Comparison of ENCODE assay signal across 8 cellular contexts in the genomic region with DNA sequence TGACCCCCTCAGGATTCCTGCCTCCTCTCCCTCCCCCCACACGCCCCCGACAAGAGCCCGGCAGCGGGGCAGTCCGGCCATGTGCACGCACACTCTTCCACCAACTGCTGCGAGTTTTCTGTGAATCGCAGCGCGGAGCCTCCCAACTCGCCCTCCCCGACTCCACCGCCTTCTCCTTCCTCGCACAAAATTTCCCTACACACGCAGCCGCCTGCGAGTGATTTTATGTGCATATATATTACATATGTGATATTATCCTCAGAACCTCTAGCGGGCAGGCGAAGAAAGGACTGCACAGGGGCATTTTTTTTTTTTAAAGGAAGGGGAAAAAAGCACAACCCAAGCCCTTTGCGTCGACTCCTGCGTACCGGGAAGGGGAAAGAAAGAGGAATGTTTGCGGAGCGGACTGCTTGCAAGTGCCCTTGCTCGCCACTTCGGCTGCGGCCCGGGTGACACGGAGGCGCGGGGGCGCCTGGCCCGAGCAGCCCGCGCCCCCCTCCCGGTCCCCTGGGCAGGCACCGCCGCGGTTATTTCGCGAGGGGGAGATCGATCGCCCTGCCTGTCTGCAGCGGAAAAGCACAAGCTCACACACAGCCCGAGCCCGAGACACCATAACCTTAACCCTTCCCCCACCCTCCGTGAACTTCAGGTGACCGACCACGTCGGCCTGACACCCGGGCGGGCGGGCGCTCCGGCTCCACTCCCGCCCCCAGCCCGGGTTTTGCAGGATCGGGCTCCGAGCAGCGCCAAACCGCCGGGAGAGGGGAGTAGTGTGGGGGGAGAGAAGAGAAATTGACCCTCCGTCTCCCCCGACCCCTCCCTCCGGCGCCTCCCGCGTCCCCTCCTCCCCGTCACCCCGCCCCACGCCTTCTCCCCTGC. TPM values are rescaled to one million over a fixed set of nuclear protein-coding genes. Genes with fewer than 3 reads are reported as not detected.
DNase-seq lines count a peak whose midpoint lies in the region; ATAC-seq and TF ChIP-seq lines count a peak whose summit lies in the region.

No MANE protein-coding gene starts in this region.

- H2AFZ ChIP-seq in PC-9, result peak overlapping the region; percentile 80

- H3K27ac Mint-ChIP-seq in activated T-helper 2 cell treated with anti-CD3 and anti-CD28 coated beads, Interferon-gamma antibody, Interleukin-2, Interleukin-4, amounts not matched to agents 10 μg/mL and 5 μg/mL and 100 μg/mL, durations not matched to agents 14 hours and 24 hours and 36 hours, result peak overlapping the region; percentile 96
- H3K27ac Mint-ChIP-seq in nephron progenitor cell, result peak overlapping the region; percentile 99

- peak; percentile 45 for ATAC-seq in GM19351 (IDR thresholded peaks at IDR 0.05; ENCODE audit: unreplicated experiment)
- ATAC-seq in HG03520 (IDR thresholded peaks at IDR 0.05; ENCODE audit: unreplicated experiment), result peak; percentile 45

- no peaks in the 10 kb centered on the region for H4K20me1 ChIP-seq in PC-9 (ENCODE audit: insufficient read depth)

- peak overlapping the region; percentile 77 for H3K4me2 ChIP-seq in PC-9

- peaks cover 48% of the 10 kb centered on the region for H3K79me2 ChIP-seq in PC-9 (ENCODE audit: low read depth)

- H3F3A ChIP-seq in PC-9 (ENCODE audit: insufficient read depth, low read depth), result peaks cover 7% of the 10 kb centered on the region; the same call in 1 of the 2 replicates

- H3K27me3 Mint-ChIP-seq in activated T-helper 2 cell treated with anti-CD3 and anti-CD28 coated beads, Interferon-gamma antibody, Interleukin-2, Interleukin-4, amounts not matched to agents 10 μg/mL and 5 μg/mL and 100 μg/mL, durations not matched to agents 14 hours and 24 hours and 36 hours (ENCODE audit: low read depth), result no peaks in the 10 kb centered on the region
- no peaks in the 10 kb centered on the region for H3K27me3 Mint-ChIP-seq in nephron progenitor cell (ENCODE audit: low read depth, poor library complexity)

- H3K4me1 ChIP-seq in PC-9 (replicated peaks; ENCODE audit: insufficient read depth), result peaks cover 22% of the 10 kb centered on the region

- TSS peak; percentile 60 for BruUV-seq in PC-9 (replicated peaks; lab: Mats Ljungman, UMichigan)

- peak overlapping the region; percentile 93 for H3K27ac ChIP-seq in PC-9

- DNase-seq in COLO829 (ENCODE audit: low spot score) (peak; percentile 66), PC-9 (peak; percentile 72 to 75), fibroblast of the aortic adventitia (ENCODE audit: low read depth) (peak; percentile 77), nephron progenitor cell (peak; percentile 77), stromal cell of bone marrow (ENCODE audit: low read depth) (peak; percentile 42)
- peak; percentile 58 for DNase-seq in activated T-helper 2 cell treated with anti-CD3 and anti-CD28 coated beads, Interferon-gamma antibody, Interleukin-2, Interleukin-4, amounts not matched to agents 10 μg/mL and 5 μg/mL and 100 μg/mL, durations not matched to agents 14 hours and 24 hours and 36 hours (ENCODE audit: low spot score)

- H3K36me3 Mint-ChIP-seq in activated T-helper 2 cell treated with anti-CD3 and anti-CD28 coated beads, Interferon-gamma antibody, Interleukin-2, Interleukin-4, amounts not matched to agents 10 μg/mL and 5 μg/mL and 100 μg/mL, durations not matched to agents 14 hours and 24 hours and 36 hours (ENCODE audit: low read depth), result peaks cover 26% of the 10 kb centered on the region
- peaks cover 11% of the 10 kb centered on the region for H3K36me3 Mint-ChIP-seq in nephron progenitor cell (ENCODE audit: low read depth)

- peak overlapping the region; percentile 94 for H3K4me3 Mint-ChIP-seq in activated T-helper 2 cell treated with anti-CD3 and anti-CD28 coated beads, Interferon-gamma antibody, Interleukin-2, Interleukin-4, amounts not matched to agents 10 μg/mL and 5 μg/mL and 100 μg/mL, durations not matched to agents 14 hours and 24 hours and 36 hours (ENCODE audit: low read depth)
- H3K4me3 Mint-ChIP-seq in nephron progenitor cell, result peak overlapping the region; percentile 92

- peaks cover 44% of the 10 kb centered on the region for H3K4me1 Mint-ChIP-seq in activated T-helper 2 cell treated with anti-CD3 and anti-CD28 coated beads, Interferon-gamma antibody, Interleukin-2, Interleukin-4, amounts not matched to agents 10 μg/mL and 5 μg/mL and 100 μg/mL, durations not matched to agents 14 hours and 24 hours and 36 hours (ENCODE audit: low read depth)
- H3K4me1 Mint-ChIP-seq in nephron progenitor cell, result peaks cover 64% of the 10 kb centered on the region

- H3K4me3 ChIP-seq in PC-9 (peak overlapping the region; percentile 74), fibroblast of the aortic adventitia (ENCODE audit: low read depth, low read length) (peak overlapping the region; percentile 99)

- peak; percentile 32; the same call in 1 of the 2 replicates for TF ChIP-seq CTCF in PC-9 (conservative IDR thresholded peaks at IDR 0.05)
- TF ChIP-seq CTCF in fibroblast of the aortic adventitia (IDR thresholded peaks at IDR 0.05; ENCODE audit: insufficient read depth, low read length), result peak; percentile 42
- TF ChIP-seq CTCF in nephron progenitor cell (IDR thresholded peaks at IDR 0.05), result no peak

- H3K9me3 Mint-ChIP-seq in activated T-helper 2 cell treated with anti-CD3 and anti-CD28 coated beads, Interferon-gamma antibody, Interleukin-2, Interleukin-4, amounts not matched to agents 10 μg/mL and 5 μg/mL and 100 μg/mL, durations not matched to agents 14 hours and 24 hours and 36 hours, result no peaks in the 10 kb centered on the region
- no peaks in the 10 kb centered on the region for H3K9me3 Mint-ChIP-seq in nephron progenitor cell

- no peaks in the 10 kb centered on the region for H3K27me3 ChIP-seq in PC-9 (ENCODE audit: insufficient read depth, low read depth)

- no peaks in the 10 kb centered on the region for H3K9me2 ChIP-seq in PC-9 (ENCODE audit: insufficient read depth)

- POLR2A ChIA-PET in PC-9 (lab: Charles Lee; ENCODE audit: unreplicated experiment), result interaction anchor here (0.5 to 0.6 kb wide), 2 partner anchors 198 to 755 kb away, joined by 3 to 9 read pairs; no protein-coding TSS in a partner anchor

- intact Hi-C loops in PC-9 (cut with micrococcal nuclease; ENCODE audit: unreplicated experiment), result loop anchor here (1.0 to 10.0 kb wide), 6 partner anchors 26 to 398 kb away; partner anchors contain the start of genes C4orf51 and MMAA
- intact Hi-C loops in activated T-helper 2 cell treated with anti-CD3 and anti-CD28 coated beads, Interferon-gamma antibody, Interleukin-2, Interleukin-4, amounts not matched to agents 10 μg/mL and 5 μg/mL and 100 μg/mL, durations not matched to agents 14 hours and 24 hours and 36 hours (cut with micrococcal nuclease), result loop anchor here (1.0 to 10.0 kb wide), 4 partner anchors 39 to 842 kb away; partner anchors contain the start of genes ABCE1, ANAPC10 and SMAD1

- no peaks in the 10 kb centered on the region for H3K9me3 ChIP-seq in PC-9 (ENCODE audit: insufficient read depth, low read depth)

- H3K36me3 ChIP-seq in PC-9 (ENCODE audit: low read depth), result no peaks in the 10 kb centered on the region

- CTCF ChIA-PET in PC-9 (lab: Charles Lee), result no interaction called here

RNA-seq across cellular contexts. Expression of gene ZNF827, which starts 2.2 kb away (rescaled TPM):
- total RNA-seq in PC-9 (2021), result 22.4 and 24.1 TPM in 2 replicates
- total RNA-seq in activated T-helper 2 cell treated with anti-CD3 and anti-CD28 coated beads, Interferon-gamma antibody, Interleukin-2, Interleukin-4, amounts not matched to agents 10 μg/mL and 5 μg/mL and 100 μg/mL, durations not matched to agents 14 hours and 24 hours and 36 hours, result 37.7 and 41.3 TPM in 2 replicates
- total RNA-seq in fibroblast of the aortic adventitia (ENCODE audit: low replicate concordance), result 10.7 and 16.7 TPM in 2 replicates

Comparison
In these comparisons a context has a peak if more than half of its experiments do, and no peak if none do; other contexts are left out.
1. Peak in every context shown above with its lines: DNase-seq, ATAC-seq, H3K4me3 ChIP-seq and H3K27ac ChIP-seq.